Comparison of ENCODE assay signal across 8 cellular contexts in the genomic region with DNA sequence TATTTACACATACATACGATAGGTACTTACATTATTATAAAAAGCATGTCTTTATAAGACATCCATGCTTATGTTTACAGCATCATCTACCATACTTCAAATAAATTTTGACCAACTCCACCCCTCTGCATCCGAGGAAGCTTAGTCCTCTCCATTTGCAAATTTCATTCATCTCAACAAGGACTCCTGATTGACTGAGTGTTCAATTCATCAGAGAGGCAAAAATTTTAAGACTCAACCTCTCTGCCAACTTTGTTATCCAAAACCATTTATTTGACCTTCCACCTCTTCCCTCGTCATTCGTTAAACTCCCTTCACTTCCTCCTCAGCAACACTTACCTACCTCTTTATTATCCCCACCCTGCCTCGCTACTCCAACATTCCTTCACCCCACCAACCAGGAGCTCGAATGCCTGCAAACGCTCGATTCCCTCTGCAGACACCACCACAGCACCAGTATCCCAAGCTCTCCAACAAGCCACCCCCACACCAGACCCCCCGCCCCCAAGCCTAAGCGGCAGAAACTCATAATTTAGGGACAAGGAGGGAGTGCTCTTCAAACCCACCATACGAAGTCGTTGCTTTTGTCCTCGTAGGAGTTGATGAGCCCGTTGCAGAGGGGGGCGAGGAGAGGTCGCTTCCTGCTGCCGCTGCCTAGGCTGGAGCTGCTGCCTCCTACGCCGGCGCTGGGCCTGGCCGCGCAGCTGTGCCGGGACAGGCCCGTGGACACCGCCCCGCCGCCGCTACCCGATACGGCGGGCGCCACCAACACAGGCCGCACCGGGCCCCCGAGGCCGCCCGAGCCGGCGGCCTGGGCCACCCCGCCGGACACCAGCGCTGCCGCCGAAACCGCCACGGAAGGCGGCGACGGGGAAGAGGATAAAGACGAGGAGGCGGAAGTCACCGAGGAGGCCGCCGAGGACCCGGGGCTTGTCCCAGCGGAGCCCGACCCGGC. TPM values are rescaled to one million over a fixed set of nuclear protein-coding genes. Genes with fewer than 3 reads are reported as not detected.
DNase-seq lines count a peak whose midpoint lies in the region; ATAC-seq, FAIRE-seq and TF ChIP-seq lines count a peak whose summit lies in the region.

No MANE protein-coding gene starts in this region.

- no peaks in the 10 kb centered on the region for H3K9me3 ChIP-seq in kidney (ENCODE audit: control insufficient read depth in 1 of 2, low read length in 2 of 2)

- peaks cover 18% of the 10 kb centered on the region for H3K36me3 Mint-ChIP-seq in central memory CD8-positive, alpha-beta T cell (ENCODE audit: insufficient read depth)

- H3K27ac ChIP-seq in kidney (ENCODE audit: low read depth in 2 of 2, low read length in 2 of 2): peak overlapping the region; percentile 92 to 93

- peaks cover 37% of the 10 kb centered on the region for H3K4me1 Mint-ChIP-seq in central memory CD8-positive, alpha-beta T cell

- H3K9me3 Mint-ChIP-seq in central memory CD8-positive, alpha-beta T cell: no peaks in the 10 kb centered on the region

- ATAC-seq in GM21360 (IDR thresholded peaks at IDR 0.05; ENCODE audit: unreplicated experiment) (peak; percentile 17), HG03571 (IDR thresholded peaks at IDR 0.05; ENCODE audit: unreplicated experiment) (peak; percentile 13), SK-N-SH treated with all-trans-retinoic acid at 6 μM for 48 hours (peak; percentile 60)
- ATAC-seq in central memory CD8-positive, alpha-beta T cell (replicated peaks; ENCODE audit: extremely low read depth, poor library complexity, severe bottlenecking): peak; percentile 13

- H3K27me3 Mint-ChIP-seq in central memory CD8-positive, alpha-beta T cell: no peaks in the 10 kb centered on the region

- peak overlapping the region; percentile 76 to 91 for H3K9ac ChIP-seq in kidney (ENCODE audit: low read length in 2 of 2)

- no peaks in the 10 kb centered on the region for H3K36me3 ChIP-seq in kidney (ENCODE audit: control insufficient read depth in 1 of 2, insufficient read depth in 2 of 2, low read length in 2 of 2)

- peaks cover 15 to 18% of the 10 kb centered on the region in 2 donors for H3K4me1 ChIP-seq in kidney (ENCODE audit: control insufficient read depth in 1 of 2, insufficient read depth in 1 of 2, low read depth in 1 of 2, low read length in 2 of 2)

- peak overlapping the region; percentile 98 for H3K27ac Mint-ChIP-seq in central memory CD8-positive, alpha-beta T cell (ENCODE audit: low read depth)

- TF ChIP-seq CTCF in kidney (IDR thresholded peaks at IDR 0.05; ENCODE audit: borderline replicate concordance, extremely low read depth, insufficient read depth): no peak

- peak overlapping the region; percentile 88 to 91 for H3K4me3 ChIP-seq in kidney (ENCODE audit: low read length in 2 of 2)

- intact Hi-C loops in kidney (cut with DNase I): no loop called here

- peak; percentile 57 for DNase-seq in EH (ENCODE audit: low read depth)
- DNase-seq in central memory CD8-positive, alpha-beta T cell (ENCODE audit: low spot score in 2 of 2): no peak
- no peak for DNase-seq in kidney
- DNase-seq in stimulated activated CD4-positive, alpha-beta T cell treated with anti-CD3 and anti-CD28 coated beads, Interleukin-2, amount 100 ng/mL, for 4 hours (ENCODE audit: low read depth): peak; percentile 28
- no peak for DNase-seq in GM19240 (ENCODE audit: insufficient read length, low spot score)

- peak overlapping the region; percentile 88 for H3K4me3 Mint-ChIP-seq in central memory CD8-positive, alpha-beta T cell

- no peak for FAIRE-seq in kidney (lab: Jason Lieb, UNC)

TF ChIP-seq in SK-N-SH treated with all-trans-retinoic acid at 6 μM for 48 hours, 23 proteins besides CTCF, POLR2A, EP300 and RAD21:
- TF ChIP-seq ZNF565 (CRISPR knock-in tag; conservative IDR thresholded peaks at IDR 0.05; ENCODE audit: low read depth): no peak
- no peak for TF ChIP-seq GLIS3 (CRISPR knock-in tag; IDR thresholded peaks at IDR 0.05)
- no peak for TF ChIP-seq CSDC2 (CRISPR knock-in tag; IDR thresholded peaks at IDR 0.05)
- no peak for TF ChIP-seq PPARA (CRISPR knock-in tag; IDR thresholded peaks at IDR 0.05; ENCODE audit: borderline replicate concordance)
- no peak for TF ChIP-seq ARNTL (CRISPR knock-in tag; IDR thresholded peaks at IDR 0.05; ENCODE audit: borderline replicate concordance, low read depth)
- TF ChIP-seq ZFP30 (CRISPR knock-in tag; IDR thresholded peaks at IDR 0.05): no peak
- no peak for TF ChIP-seq ZFP3 (CRISPR knock-in tag; IDR thresholded peaks at IDR 0.05)
- no peak for TF ChIP-seq TOX (CRISPR knock-in tag; IDR thresholded peaks at IDR 0.05; ENCODE audit: borderline replicate concordance)
- no peak for TF ChIP-seq RARB (CRISPR knock-in tag; IDR thresholded peaks at IDR 0.05)
- TF ChIP-seq PATZ1 (CRISPR knock-in tag; IDR thresholded peaks at IDR 0.05; ENCODE audit: borderline replicate concordance): no peak
- no peak for TF ChIP-seq ZNF8 (CRISPR knock-in tag; IDR thresholded peaks at IDR 0.05)
- TF ChIP-seq ISL1 (CRISPR knock-in tag; IDR thresholded peaks at IDR 0.05): no peak
- TF ChIP-seq, protein P1, sequence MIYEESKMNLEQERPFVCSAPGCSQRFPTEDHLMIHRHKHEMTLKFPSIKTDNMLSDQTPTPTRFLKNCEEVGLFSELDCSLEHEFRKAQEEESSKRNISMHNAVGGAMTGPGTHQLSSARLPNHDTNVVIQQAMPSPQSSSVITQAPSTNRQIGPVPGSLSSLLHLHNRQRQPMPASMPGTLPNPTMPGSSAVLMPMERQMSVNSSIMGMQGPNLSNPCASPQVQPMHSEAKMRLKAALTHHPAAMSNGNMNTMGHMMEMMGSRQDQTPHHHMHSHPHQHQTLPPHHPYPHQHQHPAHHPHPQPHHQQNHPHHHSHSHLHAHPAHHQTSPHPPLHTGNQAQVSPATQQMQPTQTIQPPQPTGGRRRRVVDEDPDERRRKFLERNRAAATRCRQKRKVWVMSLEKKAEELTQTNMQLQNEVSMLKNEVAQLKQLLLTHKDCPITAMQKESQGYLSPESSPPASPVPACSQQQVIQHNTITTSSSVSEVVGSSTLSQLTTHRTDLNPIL (CRISPR knock-in tag; IDR thresholded peaks at IDR 0.05; ENCODE audit: low read depth): no peak
- no peak for TF ChIP-seq SNAI2 (CRISPR knock-in tag; IDR thresholded peaks at IDR 0.05)
- no peak for TF ChIP-seq ZNF70 (CRISPR knock-in tag; IDR thresholded peaks at IDR 0.05)
- TF ChIP-seq CSRNP3 (CRISPR knock-in tag; IDR thresholded peaks at IDR 0.05): no peak
- no peak for TF ChIP-seq ZC3H10 (CRISPR knock-in tag; IDR thresholded peaks at IDR 0.05)
- TF ChIP-seq OSR1 (CRISPR knock-in tag; IDR thresholded peaks at IDR 0.05): no peak
- no peak for TF ChIP-seq TSHZ2 (CRISPR knock-in tag; IDR thresholded peaks at IDR 0.05)
- TF ChIP-seq ESRRG (CRISPR knock-in tag; IDR thresholded peaks at IDR 0.05): no peak

RNA-seq across cellular contexts. Expression of gene COP1, which starts 0.8 kb away (rescaled TPM):
- 38.3 TPM for total RNA-seq in kidney
- 40.2 TPM for polyA plus RNA-seq in kidney (ENCODE audit: insufficient read depth, low read depth, low replicate concordance)

Comparison
In these comparisons a context has a peak if more than half of its experiments do, and no peak if none do; other contexts are left out.
1. DNase-seq: peak in EH (single experiment) and stimulated activated CD4-positive, alpha-beta T cell treated with anti-CD3 and anti-CD28 coated beads, Interleukin-2, amount 100 ng/mL, for 4 hours (single experiment); none in central memory CD8-positive, alpha-beta T cell (0 of 2), kidney (single experiment) and GM19240 (single experiment).
2. Peak in every context shown above with its lines, with median percentiles within 50 percentile points of each other: ATAC-seq.